In the genomic region with DNA sequence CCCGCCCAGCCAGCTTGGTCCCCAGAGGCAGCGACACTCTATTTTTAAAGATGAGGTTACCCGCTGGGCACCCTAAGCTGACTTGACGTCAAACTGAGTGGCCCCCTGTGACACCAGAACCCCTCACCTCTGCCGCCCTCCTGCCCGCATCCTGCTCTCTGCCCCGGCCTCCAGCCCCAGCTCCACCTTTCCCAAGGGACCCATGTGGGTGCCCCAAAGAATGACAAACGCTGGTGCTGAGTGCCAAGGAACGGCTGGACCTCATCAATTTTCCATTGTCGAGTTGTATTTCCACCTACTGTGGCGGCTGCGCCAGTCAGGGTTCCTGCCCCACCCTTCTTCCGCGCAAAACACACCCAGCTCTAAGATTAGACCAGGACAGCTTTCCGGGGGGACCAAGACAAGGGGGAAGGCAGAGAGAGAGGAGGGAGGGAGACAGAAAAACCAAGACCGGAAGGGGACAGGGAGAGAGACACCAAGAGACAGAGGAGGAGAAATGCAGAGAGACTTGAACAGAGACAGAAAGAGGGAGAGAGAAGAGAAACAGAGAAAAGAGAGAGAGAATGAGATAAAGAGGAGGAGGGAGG, we compare ENCODE assay signal across 8 cellular contexts. TPM values are rescaled to one million over a fixed set of nuclear protein-coding genes. Genes with fewer than 3 reads are reported as not detected.
A peak's percentile ranks its signal among the peaks of the same experiment; 100 is the strongest.
DNase-seq lines count a peak whose midpoint lies in the region; FAIRE-seq and TF ChIP-seq lines count a peak whose summit lies in the region.

No MANE protein-coding gene starts in this region.

- TF ChIP-seq CTCF in D721Med (IDR thresholded peaks at IDR 0.05; ENCODE audit: insufficient read depth, missing control alignments) (no peak), GM20000 (IDR thresholded peaks at IDR 0.05; ENCODE audit: extremely low read depth, missing control alignments) (no peak)

- peaks cover 16% of the 10 kb centered on the region for H3K9me3 ChIP-seq in iPS-18c (ENCODE audit: control insufficient read depth, insufficient read depth, low read length)

- H3K9me3 Mint-ChIP-seq in activated T-helper 1 cell treated with anti-CD3 and anti-CD28 coated beads, Interleukin-12 subunit alpha, Interleukin-12 subunit beta, Interleukin-2, Interleukin-4 antibody, amounts not matched to agents 30 ng/mL and 10 ng/mL and 1 ng/mL, durations not matched to agents 14 hours and 24 hours and 36 hours = no peaks in the 10 kb centered on the region

- intact Hi-C loops in activated T-helper 1 cell treated with anti-CD3 and anti-CD28 coated beads, Interleukin-12 subunit alpha, Interleukin-12 subunit beta, Interleukin-2, Interleukin-4 antibody, amounts not matched to agents 30 ng/mL and 10 ng/mL and 1 ng/mL, durations not matched to agents 14 hours and 24 hours and 36 hours (cut with micrococcal nuclease) = loop anchor here (1.0 kb wide), 1 partner anchor 11 kb away; no protein-coding TSS in a partner anchor

- H3K4me3 Mint-ChIP-seq in activated T-helper 1 cell treated with anti-CD3 and anti-CD28 coated beads, Interleukin-12 subunit alpha, Interleukin-12 subunit beta, Interleukin-2, Interleukin-4 antibody, amounts not matched to agents 30 ng/mL and 10 ng/mL and 1 ng/mL, durations not matched to agents 14 hours and 24 hours and 36 hours = peak overlapping the region; percentile 100

- peak overlapping the region; percentile 62 for H3K4me3 ChIP-seq in iPS-18c (ENCODE audit: insufficient read depth, low read depth, low read length)

- H3K36me3 Mint-ChIP-seq in activated T-helper 1 cell treated with anti-CD3 and anti-CD28 coated beads, Interleukin-12 subunit alpha, Interleukin-12 subunit beta, Interleukin-2, Interleukin-4 antibody, amounts not matched to agents 30 ng/mL and 10 ng/mL and 1 ng/mL, durations not matched to agents 14 hours and 24 hours and 36 hours (ENCODE audit: low read depth) = peaks cover 18% of the 10 kb centered on the region

- H3K27ac Mint-ChIP-seq in activated T-helper 1 cell treated with anti-CD3 and anti-CD28 coated beads, Interleukin-12 subunit alpha, Interleukin-12 subunit beta, Interleukin-2, Interleukin-4 antibody, amounts not matched to agents 30 ng/mL and 10 ng/mL and 1 ng/mL, durations not matched to agents 14 hours and 24 hours and 36 hours = peak overlapping the region; percentile 99

- H3K27me3 Mint-ChIP-seq in activated T-helper 1 cell treated with anti-CD3 and anti-CD28 coated beads, Interleukin-12 subunit alpha, Interleukin-12 subunit beta, Interleukin-2, Interleukin-4 antibody, amounts not matched to agents 30 ng/mL and 10 ng/mL and 1 ng/mL, durations not matched to agents 14 hours and 24 hours and 36 hours (ENCODE audit: insufficient read depth) = no peaks in the 10 kb centered on the region

- FAIRE-seq in D721Med (lab: Jason Lieb, UNC) = no peak

- H3K4me1 Mint-ChIP-seq in activated T-helper 1 cell treated with anti-CD3 and anti-CD28 coated beads, Interleukin-12 subunit alpha, Interleukin-12 subunit beta, Interleukin-2, Interleukin-4 antibody, amounts not matched to agents 30 ng/mL and 10 ng/mL and 1 ng/mL, durations not matched to agents 14 hours and 24 hours and 36 hours (ENCODE audit: low read depth) = peaks cover 21% of the 10 kb centered on the region

- DNase-seq in stimulated activated CD4-positive, alpha-beta T cell treated with anti-CD3 and anti-CD28 coated beads, Interleukin-12 subunit alpha, Interleukin-12 subunit beta, amount 100 ng/mL, for 4 hours = peak; percentile 1
- no peak for DNase-seq in stimulated activated CD4-positive, alpha-beta T cell treated with anti-CD3 and anti-CD28 coated beads, Interleukin-2, amount 100 ng/mL, for 48 hours
- no peak for DNase-seq in activated T-helper 1 cell treated with anti-CD3 and anti-CD28 coated beads, Interleukin-12 subunit alpha, Interleukin-12 subunit beta, Interleukin-2, Interleukin-4 antibody, amounts not matched to agents 30 ng/mL and 10 ng/mL and 1 ng/mL, durations not matched to agents 14 hours and 24 hours and 36 hours (ENCODE audit: low spot score)
- DNase-seq in D721Med (ENCODE audit: insufficient read length, low spot score) = no peak
- DNase-seq in GM20000 (ENCODE audit: low spot score) = no peak
- no peak for DNase-seq in GF-D8 (lab: John Stamatoyannopoulos, UW)

- peak overlapping the region; percentile 56 for H3K27ac ChIP-seq in temporal lobe (ENCODE audit: low read depth, low read length)

RNA-seq across cellular contexts. Expression of gene PRKX, which starts 2.0 kb away (rescaled TPM):
- total RNA-seq in activated T-helper 1 cell treated with anti-CD3 and anti-CD28 coated beads, Interleukin-12 subunit alpha, Interleukin-12 subunit beta, Interleukin-2, Interleukin-4 antibody, amounts not matched to agents 30 ng/mL and 10 ng/mL and 1 ng/mL, durations not matched to agents 14 hours and 24 hours and 36 hours = 72.2 and 80.9 TPM in 2 replicates
- total RNA-seq in temporal lobe = 16.5 TPM
